14 cellular contexts compared by ENCODE assay signal in genomic region chr20:24490598-24490997, GRCh38. TPM values are rescaled to one million over a fixed set of nuclear protein-coding genes. Genes with fewer than 3 reads are reported as not detected.
DNase-seq lines count a peak whose midpoint lies in the region; ATAC-seq and TF ChIP-seq lines count a peak whose summit lies in the region.
"Had no signal": no experiment of that assay in that cellular context is flagged by ENCODE, and none has a peak within 500 bp of the region (broad histone marks: within the 10 kb centered on the region; RNA-seq: fewer than 3 reads in every experiment).

No MANE protein-coding gene starts in this region.

- H3K4me3 Mint-ChIP-seq in HFFc6 = no peak overlapping the region
- H3K4me3 Mint-ChIP-seq: CD4-positive, alpha-beta T cell had no signal

- ATAC-seq in HG02623 (IDR thresholded peaks at IDR 0.05; ENCODE audit: unreplicated experiment) (no peak), HG02571 (IDR thresholded peaks at IDR 0.05; ENCODE audit: unreplicated experiment) (no peak)
- ATAC-seq: K562 had no signal

- H3K4me3 ChIP-seq in dorsolateral prefrontal cortex (no peak overlapping the region), spleen (no peak overlapping the region)
- H3K4me3 ChIP-seq: GM23248, K562 had no signal

- no peak overlapping the region for H3K27ac Mint-ChIP-seq in HFFc6
- H3K27ac Mint-ChIP-seq: CD4-positive, alpha-beta T cell had no signal

- TF ChIP-seq CTCF in dorsolateral prefrontal cortex (IDR thresholded peaks at IDR 0.05 in 54 of 56, conservative IDR thresholded peaks at IDR 0.05 in 2 of 56; ENCODE audit: low read depth in 1 of 56, partially characterized antibody in 56 of 56) = no peak
- TF ChIP-seq CTCF in spleen (IDR thresholded peaks at IDR 0.05 in 8 of 11, conservative IDR thresholded peaks at IDR 0.05 in 3 of 11) = no peak
- no peak for TF ChIP-seq CTCF in HFFc6 (IDR thresholded peaks at IDR 0.05)

- H3K4me1 ChIP-seq in spleen = no peaks in the 10 kb centered on the region
- H3K4me1 ChIP-seq: Caco-2 had no signal

- H3K27ac ChIP-seq in angular gyrus (ENCODE audit: low read depth, low read length) (peak overlapping the region; percentile 29), dorsolateral prefrontal cortex (peak overlapping the region in 36 of 59 donors; percentile 2 to 83 (median 56)), spleen (no peak overlapping the region)
- H3K27ac ChIP-seq: C4-2B, GM23248 had no signal

- no peaks in the 10 kb centered on the region for H3K9me3 ChIP-seq in spleen
- H3K9me3 ChIP-seq: Caco-2 had no signal

- no peak for TF ChIP-seq POLR2A in spleen (IDR thresholded peaks at IDR 0.05)

- H3K36me3 ChIP-seq in spleen = no peaks in the 10 kb centered on the region

- no peaks in the 10 kb centered on the region for H3K4me1 Mint-ChIP-seq in HFFc6 (ENCODE audit: low read depth)

- peaks cover 12% of the 10 kb centered on the region for H3K27me3 Mint-ChIP-seq in HFFc6 (ENCODE audit: insufficient read depth)
- H3K27me3 Mint-ChIP-seq: CD4-positive, alpha-beta T cell had no signal

- 93 to 95% (median 94%) methylated on average over 6 to 8 of the region's 8 CpGs for WGBS in spleen, 5 donors

- intact Hi-C loops in dorsolateral prefrontal cortex (cut with DNase I) = loop anchor here in 1 of 2 donors (10.0 kb wide), 1 partner anchor 326 kb away; no protein-coding TSS in a partner anchor
- intact Hi-C loops in spleen (cut with DNase I; ENCODE audit: low total_unique reads) = no loop called here

- no peaks in the 10 kb centered on the region for H3K27me3 ChIP-seq in dorsolateral prefrontal cortex
- no peaks in the 10 kb centered on the region for H3K27me3 ChIP-seq in spleen (replicated peaks in 1 of 7)

- DNase-seq in dorsolateral prefrontal cortex (no peak), mesenteric fat pad (ENCODE audit: low spot score) (peak; percentile 78), spleen (peak; percentile 45), HFFc6 (no peak)
- DNase-seq: ACHN; Caco-2; CD4-positive, alpha-beta T cell; IMR-90 had no signal

- H3K36me3 Mint-ChIP-seq in HFFc6 (ENCODE audit: low read depth) = no peaks in the 10 kb centered on the region

- no peaks in the 10 kb centered on the region for H3K9me3 Mint-ChIP-seq in HFFc6
- H3K9me3 Mint-ChIP-seq: CD4-positive, alpha-beta T cell had no signal

RNA-seq across cellular contexts. Expression of gene SYNDIG1, which starts 21.2 kb away (rescaled TPM):
- total RNA-seq in dorsolateral prefrontal cortex (10 to 100 TPM; 26.8 to 67.4 (median 45.8) TPM), mesenteric fat pad (0.77 TPM), spleen (1 to 10 TPM in 5 of 7 donors, under 1 TPM in 2; 0.70 to 3.5 (median 1.4) TPM)
- polyA plus RNA-seq in spleen = 1 to 10 TPM; 1.2 to 1.4 (median 1.2) TPM
- under 1 TPM in 2 of 6 experiments, not detected in 4; 0.14 to 0.31 TPM for total RNA-seq in HFFc6 (2021; fragmentation: NEBNext Ultra II Directional; extraction: Animal tissue kit (Norgen Biotek cat#: 25700))
- total RNA-seq: Caco-2; CD4-positive, alpha-beta T cell; IMR-90; K562 had no signal
- polyA plus RNA-seq: IMR-90, K562 had no signal

Comparison
In these comparisons a context has a peak if more than half of its experiments do, and no peak if none do; other contexts are left out.
1. H3K27ac ChIP-seq: peak in angular gyrus (single experiment) and dorsolateral prefrontal cortex (36 of 59); none in spleen (0 of 8).
2. DNase-seq: peak in mesenteric fat pad (single experiment) and spleen (single experiment); none in dorsolateral prefrontal cortex (0 of 10) and HFFc6 (single experiment).
3. RNA of gene SYNDIG1, which starts 21.2 kb away (total RNA-seq): 26.8 to 67.4 TPM in dorsolateral prefrontal cortex; 0.70 to 3.5 TPM in spleen, 0.77 TPM in mesenteric fat pad (single experiment) and 0.14 to 0.31 TPM in HFFc6; every median in the first group is over 4 times any median in the second.